In the genomic region with DNA sequence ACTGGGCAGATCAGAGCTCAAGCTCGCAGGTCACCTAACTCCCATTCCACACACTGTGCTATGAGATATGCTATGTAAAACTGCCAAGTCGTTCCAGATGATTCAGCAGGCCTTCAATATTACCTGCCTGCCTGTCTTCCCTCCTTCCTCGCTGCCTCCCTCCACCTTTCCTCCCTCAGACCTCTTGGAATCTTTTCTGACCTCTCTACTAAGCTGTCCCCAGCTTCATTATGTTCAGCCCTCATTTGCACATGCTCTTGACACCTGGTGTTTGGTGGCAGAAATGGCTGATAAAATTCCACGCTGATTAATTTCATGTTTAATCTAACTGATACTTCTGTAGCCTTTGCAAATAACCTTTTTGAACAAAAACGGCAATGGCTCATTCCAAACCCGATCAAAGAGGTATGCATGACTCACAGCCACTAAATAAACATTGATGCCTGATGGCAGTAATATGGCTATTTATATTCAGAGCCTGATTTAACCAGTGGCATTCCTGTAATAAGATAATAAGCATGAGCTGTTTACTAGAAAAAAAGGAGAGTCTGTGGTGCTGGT, we compare ENCODE assay signal across 12 cellular contexts.
DNase-seq lines count a peak whose midpoint lies in the region; ATAC-seq, FAIRE-seq and TF ChIP-seq lines count a peak whose summit lies in the region.
"Had no signal": no experiment of that assay in that cellular context is flagged by ENCODE, and none has a peak within 500 bp of the region (broad histone marks: within the 10 kb centered on the region; RNA-seq: fewer than 3 reads in every experiment).

No MANE protein-coding gene starts in this region.

- no peak for FAIRE-seq in GM12891 (lab: Jason Lieb, UNC)

- TF ChIP-seq POLR2A in GM12891 (IDR thresholded peaks at IDR 0.05; ENCODE audit: low read depth, low read length), result no peak

- H3K9me3 ChIP-seq in left lung, result no peaks in the 10 kb centered on the region
- H3K9me3 ChIP-seq: neutrophil had no signal

- TF ChIP-seq CTCF in left lung (IDR thresholded peaks at IDR 0.05), result no peak

- ATAC-seq in left lung (peak; percentile 87), GM21619 (IDR thresholded peaks at IDR 0.05; ENCODE audit: unreplicated experiment) (no peak), HG03175 (IDR thresholded peaks at IDR 0.05; ENCODE audit: unreplicated experiment) (no peak), HG02840 (IDR thresholded peaks at IDR 0.05; ENCODE audit: low FRiP score, unreplicated experiment) (no peak)

- no peak overlapping the region for H3K4me3 ChIP-seq in left lung

- no peaks in the 10 kb centered on the region for H3K36me3 ChIP-seq in left lung
- H3K36me3 ChIP-seq: neutrophil had no signal

- DNase-seq in COLO829 (ENCODE audit: low spot score) (peak; percentile 64), M059J (ENCODE audit: low read depth) (peak; percentile 87), astrocyte of the hippocampus (ENCODE audit: low read depth, low spot score) (peak; percentile 84), left lung (no peak), GM12891 (ENCODE audit: insufficient read length, low spot score) (no peak)
- DNase-seq: activated CD4-positive, alpha-beta T cell treated with anti-CD3 and anti-CD28 coated beads, Interleukin-2, amount 50 U/mL, for 1 hour; effector CD4-positive, alpha-beta T cell; H7 had no signal

- H3K27ac ChIP-seq in left lung, result no peak overlapping the region
- H3K27ac ChIP-seq: neutrophil had no signal

- peaks cover 6 to 7% of the 10 kb centered on the region in 2 donors for H3K4me1 ChIP-seq in left lung

- no peaks in the 10 kb centered on the region for H3K27me3 ChIP-seq in left lung
- H3K27me3 ChIP-seq: neutrophil had no signal

- intact Hi-C loops in left lung (cut with DNase I), result no loop called here

TF ChIP-seq in GM12891, 5 proteins besides CTCF, POLR2A, EP300 and RAD21:
- no peak for TF ChIP-seq POU2F2 (IDR thresholded peaks at IDR 0.05; ENCODE audit: low read depth, low read length)
- no peak for TF ChIP-seq PAX5 (IDR thresholded peaks at IDR 0.05; ENCODE audit: insufficient read depth, low read length, severe bottlenecking)
- TF ChIP-seq TAF1 (IDR thresholded peaks at IDR 0.05; ENCODE audit: low read depth, low read length), result no peak
- no peak for TF ChIP-seq SPI1 (IDR thresholded peaks at IDR 0.05; ENCODE audit: low read depth, low read length)
- TF ChIP-seq POLR2AphosphoS5 (IDR thresholded peaks at IDR 0.05; ENCODE audit: low read depth, low read length), result no peak

Comparison
In these comparisons a context has a peak if more than half of its experiments do, and no peak if none do; other contexts are left out.
1. DNase-seq: peak in COLO829 (single experiment), M059J (single experiment) and astrocyte of the hippocampus (single experiment); none in left lung (0 of 2) and GM12891 (single experiment).